Comparison of ENCODE assay signal across 10 cellular contexts in genomic region chr4:123699823-123700822, GRCh38.
DNase-seq lines count a peak whose midpoint lies in the region; ATAC-seq lines count a peak whose summit lies in the region.
"Had no signal": no experiment of that assay in that cellular context is flagged by ENCODE, and none has a peak within 500 bp of the region (broad histone marks: within the 10 kb centered on the region; RNA-seq: fewer than 3 reads in every experiment).

No MANE protein-coding gene starts in this region.

- no peak overlapping the region for H2AK5ac ChIP-seq in trophoblast cell (ENCODE audit: low read length)

- H3K4me1 Mint-ChIP-seq in activated T-helper 17 cell treated with anti-CD3 and anti-CD28 coated beads, Interleukin-2, amount 50 U/mL, for 72 hours, result no peaks in the 10 kb centered on the region

- H4K91ac ChIP-seq in trophoblast cell (ENCODE audit: low read depth, low read length), result peak overlapping the region; percentile 73

- peaks cover 11% of the 10 kb centered on the region for H3K27me3 Mint-ChIP-seq in activated T-helper 17 cell treated with anti-CD3 and anti-CD28 coated beads, Interleukin-2, amount 50 U/mL, for 72 hours

- H3K9ac ChIP-seq in trophoblast cell (ENCODE audit: low read length), result no peak overlapping the region

- H2BK12ac ChIP-seq in trophoblast cell (ENCODE audit: low read length), result no peak overlapping the region

- no peaks in the 10 kb centered on the region for H3K79me1 ChIP-seq in trophoblast cell (ENCODE audit: low read length)

- peaks cover 0 to 2% of the 10 kb centered on the region in 2 experiments for H3K4me1 ChIP-seq in trophoblast cell (ENCODE audit: control insufficient read depth in 1 of 2, insufficient read depth in 2 of 2, low read length in 2 of 2)
- H3K4me1 ChIP-seq in effector memory CD4-positive, alpha-beta T cell (ENCODE audit: control insufficient read depth, insufficient read depth, low read length, poor library complexity, severe bottlenecking), result no peaks in the 10 kb centered on the region

- H3K36me3 Mint-ChIP-seq in activated T-helper 17 cell treated with anti-CD3 and anti-CD28 coated beads, Interleukin-2, amount 50 U/mL, for 72 hours (ENCODE audit: low read depth), result no peaks in the 10 kb centered on the region

- H3K9me3 ChIP-seq in trophoblast cell (ENCODE audit: insufficient read depth, low read depth, low read length), result no peaks in the 10 kb centered on the region
- no peaks in the 10 kb centered on the region for H3K9me3 ChIP-seq in effector memory CD4-positive, alpha-beta T cell (ENCODE audit: control insufficient read depth, low read length)

- H2AFZ ChIP-seq in trophoblast cell (ENCODE audit: insufficient read depth, low read length, poor library complexity), result no peak overlapping the region

- no peak overlapping the region for H3K14ac ChIP-seq in trophoblast cell (ENCODE audit: low read length)

- no peak overlapping the region for H3K18ac ChIP-seq in trophoblast cell (ENCODE audit: low read length)

- H3K4me2 ChIP-seq in trophoblast cell (ENCODE audit: low read length), result no peak overlapping the region

- peak overlapping the region; percentile 64 for H2BK5ac ChIP-seq in trophoblast cell (ENCODE audit: low read depth, low read length, poor library complexity)

- peak overlapping the region; percentile 24 for H2BK120ac ChIP-seq in trophoblast cell (ENCODE audit: insufficient read depth, low read length, poor library complexity)

- no CpG with 5 or more reads among the region's 7 CpGs for WGBS in trophoblast cell (ENCODE audit: extremely low coverage, insufficient coverage, insufficient read length)

- H3K9me3 Mint-ChIP-seq in activated T-helper 17 cell treated with anti-CD3 and anti-CD28 coated beads, Interleukin-2, amount 50 U/mL, for 72 hours, result peaks cover 4% of the 10 kb centered on the region

- H3K79me2 ChIP-seq in trophoblast cell (ENCODE audit: control insufficient read depth, insufficient read depth, low read length, poor library complexity), result no peaks in the 10 kb centered on the region

- peak overlapping the region; percentile 76 for H3K27ac ChIP-seq in trophoblast cell (ENCODE audit: low read depth, low read length)
- no peak overlapping the region for H3K27ac ChIP-seq in effector memory CD4-positive, alpha-beta T cell (ENCODE audit: insufficient read depth, low read length, poor library complexity, severe bottlenecking)

- no peak overlapping the region for H3K23ac ChIP-seq in trophoblast cell (ENCODE audit: low read length)

- no peak overlapping the region for H4K8ac ChIP-seq in trophoblast cell (ENCODE audit: low read depth, low read length)

- no peaks in the 10 kb centered on the region for H3K27me3 ChIP-seq in trophoblast cell (ENCODE audit: insufficient read depth, low read length)
- no peaks in the 10 kb centered on the region for H3K27me3 ChIP-seq in effector memory CD4-positive, alpha-beta T cell (replicated peaks; ENCODE audit: control insufficient read depth, insufficient read depth, low read length, poor library complexity, severe bottlenecking)

- H3K36me3 ChIP-seq in trophoblast cell (ENCODE audit: control insufficient read depth in 1 of 2, insufficient read depth in 2 of 2, low read length in 2 of 2), result no peaks in the 10 kb centered on the region
- no peaks in the 10 kb centered on the region for H3K36me3 ChIP-seq in effector memory CD4-positive, alpha-beta T cell (ENCODE audit: control insufficient read depth, insufficient read depth, low read length)

- no peak overlapping the region for H3K4me3 Mint-ChIP-seq in activated T-helper 17 cell treated with anti-CD3 and anti-CD28 coated beads, Interleukin-2, amount 50 U/mL, for 72 hours

- ATAC-seq in activated T-helper 17 cell treated with anti-CD3 and anti-CD28 coated beads, Interleukin-2, amount 50 U/mL, for 72 hours (replicated peaks), result no peak
- ATAC-seq: K562 had no signal

- no peak overlapping the region for H3K27ac Mint-ChIP-seq in activated T-helper 17 cell treated with anti-CD3 and anti-CD28 coated beads, Interleukin-2, amount 50 U/mL, for 72 hours

- H4K12ac ChIP-seq in trophoblast cell (ENCODE audit: low read depth, low read length), result no peak overlapping the region

- DNase-seq in Ammon's horn (ENCODE audit: low spot score) (peak; percentile 49), amniotic stem cell (lab: John Stamatoyannopoulos, UW) (peak; percentile 55), glomerular visceral epithelial cell (ENCODE audit: extremely low spot score) (peak; percentile 44), trophoblast cell (peak; percentile 35 to 75), SIG-M5 treated with dmso at 0.1 percent for 504 hours (lab: John Stamatoyannopoulos, UW; ENCODE audit: unreplicated experiment) (no peak), middle frontal gyrus (ENCODE audit: extremely low spot score, low spot score) (no peak)
- DNase-seq in effector memory CD4-positive, alpha-beta T cell, result no peak
- DNase-seq: COR-L47 had no signal

- no peak overlapping the region for H3K4me3 ChIP-seq in trophoblast cell (ENCODE audit: low read depth, low read length)
- no peak overlapping the region for H3K4me3 ChIP-seq in effector memory CD4-positive, alpha-beta T cell (ENCODE audit: insufficient read depth, low read depth, low read length, poor library complexity, severe bottlenecking)
- H3K4me3 ChIP-seq: K562 had no signal

- no peak overlapping the region for H3K4ac ChIP-seq in trophoblast cell (ENCODE audit: low read depth, low read length)

Comparison
In these comparisons a context has a peak if more than half of its experiments do, and no peak if none do; other contexts are left out.
1. DNase-seq: peak in Ammon's horn (single experiment), amniotic stem cell (single experiment), glomerular visceral epithelial cell (single experiment) and trophoblast cell (2 of 2); none in effector memory CD4-positive, alpha-beta T cell (0 of 3), SIG-M5 treated with dmso at 0.1 percent for 504 hours (single experiment) and middle frontal gyrus (single experiment).